In the genomic region with DNA sequence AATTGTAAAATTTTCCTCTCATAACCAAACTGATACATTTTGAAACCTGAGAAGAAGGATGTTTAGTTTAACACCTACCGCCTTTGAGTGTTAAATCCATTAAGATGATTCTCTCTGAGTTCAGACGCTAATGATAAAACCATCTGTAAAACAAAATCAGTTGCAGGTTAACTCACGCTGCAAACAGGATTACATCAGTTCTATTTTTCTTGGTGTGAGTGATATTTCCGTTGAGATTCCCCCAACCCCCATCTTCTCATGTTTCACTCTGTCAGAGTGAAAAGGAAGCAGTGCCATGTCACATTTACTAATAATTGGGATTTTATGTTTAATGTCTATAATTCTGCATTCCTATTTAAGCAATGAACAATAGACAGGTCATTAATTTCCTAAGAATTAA, we compare ENCODE assay signal across 1 cellular context.
TF ChIP-seq lines count a peak whose summit lies in the region.

No MANE protein-coding gene starts in this region.

TF ChIP-seq in GM23338, 12 proteins besides CTCF, POLR2A, EP300 and RAD21 (continued from another document):
- TF ChIP-seq, protein P1, sequence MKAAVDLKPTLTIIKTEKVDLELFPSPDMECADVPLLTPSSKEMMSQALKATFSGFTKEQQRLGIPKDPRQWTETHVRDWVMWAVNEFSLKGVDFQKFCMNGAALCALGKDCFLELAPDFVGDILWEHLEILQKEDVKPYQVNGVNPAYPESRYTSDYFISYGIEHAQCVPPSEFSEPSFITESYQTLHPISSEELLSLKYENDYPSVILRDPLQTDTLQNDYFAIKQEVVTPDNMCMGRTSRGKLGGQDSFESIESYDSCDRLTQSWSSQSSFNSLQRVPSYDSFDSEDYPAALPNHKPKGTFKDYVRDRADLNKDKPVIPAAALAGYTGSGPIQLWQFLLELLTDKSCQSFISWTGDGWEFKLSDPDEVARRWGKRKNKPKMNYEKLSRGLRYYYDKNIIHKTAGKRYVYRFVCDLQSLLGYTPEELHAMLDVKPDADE (IDR thresholded peaks at IDR 0.05) = no peak
- no peak for TF ChIP-seq JUNB (IDR thresholded peaks at IDR 0.05; ENCODE audit: unreplicated experiment)
- no peak for TF ChIP-seq ZNF114 (CRISPR knock-in tag; IDR thresholded peaks at IDR 0.05)
- TF ChIP-seq, protein P2, sequence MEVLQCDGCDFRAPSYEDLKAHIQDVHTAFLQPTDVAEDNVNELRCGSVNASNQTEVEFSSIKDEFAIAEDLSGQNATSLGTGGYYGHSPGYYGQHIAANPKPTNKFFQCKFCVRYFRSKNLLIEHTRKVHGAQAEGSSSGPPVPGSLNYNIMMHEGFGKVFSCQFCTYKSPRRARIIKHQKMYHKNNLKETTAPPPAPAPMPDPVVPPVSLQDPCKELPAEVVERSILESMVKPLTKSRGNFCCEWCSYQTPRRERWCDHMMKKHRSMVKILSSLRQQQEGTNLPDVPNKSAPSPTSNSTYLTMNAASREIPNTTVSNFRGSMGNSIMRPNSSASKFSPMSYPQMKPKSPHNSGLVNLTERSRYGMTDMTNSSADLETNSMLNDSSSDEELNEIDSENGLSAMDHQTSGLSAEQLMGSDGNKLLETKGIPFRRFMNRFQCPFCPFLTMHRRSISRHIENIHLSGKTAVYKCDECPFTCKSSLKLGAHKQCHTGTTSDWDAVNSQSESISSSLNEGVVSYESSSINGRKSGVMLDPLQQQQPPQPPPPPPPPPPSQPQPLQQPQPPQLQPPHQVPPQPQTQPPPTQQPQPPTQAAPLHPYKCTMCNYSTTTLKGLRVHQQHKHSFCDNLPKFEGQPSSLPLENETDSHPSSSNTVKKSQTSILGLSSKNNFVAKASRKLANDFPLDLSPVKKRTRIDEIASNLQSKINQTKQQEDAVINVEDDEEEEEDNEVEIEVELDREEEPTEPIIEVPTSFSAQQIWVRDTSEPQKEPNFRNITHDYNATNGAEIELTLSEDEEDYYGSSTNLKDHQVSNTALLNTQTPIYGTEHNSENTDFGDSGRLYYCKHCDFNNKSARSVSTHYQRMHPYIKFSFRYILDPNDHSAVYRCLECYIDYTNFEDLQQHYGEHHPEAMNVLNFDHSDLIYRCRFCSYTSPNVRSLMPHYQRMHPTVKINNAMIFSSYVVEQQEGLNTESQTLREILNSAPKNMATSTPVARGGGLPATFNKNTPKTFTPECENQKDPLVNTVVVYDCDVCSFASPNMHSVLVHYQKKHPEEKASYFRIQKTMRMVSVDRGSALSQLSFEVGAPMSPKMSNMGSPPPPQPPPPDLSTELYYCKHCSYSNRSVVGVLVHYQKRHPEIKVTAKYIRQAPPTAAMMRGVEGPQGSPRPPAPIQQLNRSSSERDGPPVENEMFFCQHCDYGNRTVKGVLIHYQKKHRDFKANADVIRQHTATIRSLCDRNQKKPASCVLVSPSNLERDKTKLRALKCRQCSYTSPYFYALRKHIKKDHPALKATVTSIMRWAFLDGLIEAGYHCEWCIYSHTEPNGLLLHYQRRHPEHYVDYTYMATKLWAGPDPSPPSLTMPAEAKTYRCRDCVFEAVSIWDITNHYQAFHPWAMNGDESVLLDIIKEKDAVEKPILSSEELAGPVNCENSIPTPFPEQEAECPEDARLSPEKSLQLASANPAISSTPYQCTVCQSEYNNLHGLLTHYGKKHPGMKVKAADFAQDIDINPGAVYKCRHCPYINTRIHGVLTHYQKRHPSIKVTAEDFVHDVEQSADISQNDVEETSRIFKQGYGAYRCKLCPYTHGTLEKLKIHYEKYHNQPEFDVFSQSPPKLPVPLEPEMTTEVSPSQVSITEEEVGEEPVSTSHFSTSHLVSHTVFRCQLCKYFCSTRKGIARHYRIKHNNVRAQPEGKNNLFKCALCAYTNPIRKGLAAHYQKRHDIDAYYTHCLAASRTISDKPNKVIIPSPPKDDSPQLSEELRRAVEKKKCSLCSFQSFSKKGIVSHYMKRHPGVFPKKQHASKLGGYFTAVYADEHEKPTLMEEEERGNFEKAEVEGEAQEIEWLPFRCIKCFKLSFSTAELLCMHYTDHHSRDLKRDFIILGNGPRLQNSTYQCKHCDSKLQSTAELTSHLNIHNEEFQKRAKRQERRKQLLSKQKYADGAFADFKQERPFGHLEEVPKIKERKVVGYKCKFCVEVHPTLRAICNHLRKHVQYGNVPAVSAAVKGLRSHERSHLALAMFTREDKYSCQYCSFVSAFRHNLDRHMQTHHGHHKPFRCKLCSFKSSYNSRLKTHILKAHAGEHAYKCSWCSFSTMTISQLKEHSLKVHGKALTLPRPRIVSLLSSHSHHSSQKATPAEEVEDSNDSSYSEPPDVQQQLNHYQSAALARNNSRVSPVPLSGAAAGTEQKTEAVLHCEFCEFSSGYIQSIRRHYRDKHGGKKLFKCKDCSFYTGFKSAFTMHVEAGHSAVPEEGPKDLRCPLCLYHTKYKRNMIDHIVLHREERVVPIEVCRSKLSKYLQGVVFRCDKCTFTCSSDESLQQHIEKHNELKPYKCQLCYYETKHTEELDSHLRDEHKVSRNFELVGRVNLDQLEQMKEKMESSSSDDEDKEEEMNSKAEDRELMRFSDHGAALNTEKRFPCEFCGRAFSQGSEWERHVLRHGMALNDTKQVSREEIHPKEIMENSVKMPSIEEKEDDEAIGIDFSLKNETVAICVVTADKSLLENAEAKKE (CRISPR knock-in tag; IDR thresholded peaks at IDR 0.05) = no peak
TF ChIP-seq in GM23338: peak in this region for 0.
